In genomic region chr19:39970424-39970673, GRCh38 we compare ENCODE assay signal across 8 cellular contexts. TPM values are rescaled to one million over a fixed set of nuclear protein-coding genes. Genes with fewer than 3 reads are reported as not detected.
DNase-seq lines count a peak whose midpoint lies in the region; ATAC-seq and TF ChIP-seq lines count a peak whose summit lies in the region.

No MANE protein-coding gene starts in this region.

- H3K4me2 ChIP-seq in GM23248 (ENCODE audit: unreplicated experiment) (peak overlapping the region; percentile 87), neural cell (ENCODE audit: low read length) (peak overlapping the region; percentile 75)

- peak overlapping the region; percentile 97 for H2AFZ ChIP-seq in GM23248
- peak overlapping the region; percentile 58 for H2AFZ ChIP-seq in neural cell (ENCODE audit: low read depth, low read length)

- H3K4me3 Mint-ChIP-seq in CD4-positive, alpha-beta memory T cell: peak overlapping the region; percentile 94 to 100 (median 96)

- no peak for ATAC-seq in HG02938 (IDR thresholded peaks at IDR 0.05; ENCODE audit: unreplicated experiment)

- H3K4me3 ChIP-seq in CD4-positive, alpha-beta memory T cell (ENCODE audit: low read length in 2 of 2): peak overlapping the region; percentile 57 to 63
- H3K4me3 ChIP-seq in GM23248 (peak overlapping the region; percentile 97), endocrine pancreas (ENCODE audit: control insufficient read depth, insufficient read depth, low read length) (peak overlapping the region; percentile 71), neural cell (ENCODE audit: low read length) (peak overlapping the region; percentile 79)

- H3K9me3 Mint-ChIP-seq in CD4-positive, alpha-beta memory T cell: no peaks in the 10 kb centered on the region

- in situ Hi-C loops in GM23248 (cut with MboI): no loop called here

- DNase-seq in CD4-positive, alpha-beta memory T cell: no peak
- DNase-seq in GM23248 (no peak), OCI-M1 (lab: John Stamatoyannopoulos, UW) (peak; percentile 88)
- no peak for DNase-seq in stimulated activated naive CD4-positive, alpha-beta T cell (lab: John Stamatoyannopoulos, UW)
- no peak for DNase-seq in stimulated activated CD4-positive, alpha-beta T cell treated with anti-CD3 and anti-CD28 coated beads, Interleukin-15, amount 100 ng/mL, for 24 hours

- peak overlapping the region; percentile 94 for H3K27ac ChIP-seq in CD4-positive, alpha-beta memory T cell (ENCODE audit: low read depth, low read length)
- H3K27ac ChIP-seq in GM23248 (peak overlapping the region; percentile 90), neural cell (ENCODE audit: low read length) (peak overlapping the region; percentile 56)

- CTCF ChIA-PET in CD4-positive, alpha-beta memory T cell (lab: Charles Lee; ENCODE audit: partially characterized antibody): interaction anchor here (0.7 to 4.0 kb wide), 35 partner anchors 9 to 529 kb away, joined by 3 to 151 read pairs (median 6); partner anchors contain the start of genes DYRK1B, FBL, FCGBP and MAP3K10

- H3K4me1 ChIP-seq in CD4-positive, alpha-beta memory T cell (ENCODE audit: insufficient read depth, low read length): peaks cover 43% of the 10 kb centered on the region
- H3K4me1 ChIP-seq in GM23248 (ENCODE audit: insufficient read depth): peaks cover 13% of the 10 kb centered on the region; the same call in 1 of the 2 replicates
- H3K4me1 ChIP-seq in endocrine pancreas (ENCODE audit: control insufficient read depth, insufficient read depth, low read length): no peaks in the 10 kb centered on the region

- peak overlapping the region; percentile 96 for H3K9ac ChIP-seq in GM23248
- peak overlapping the region; percentile 78 for H3K9ac ChIP-seq in endocrine pancreas (ENCODE audit: control insufficient read depth, insufficient read depth, low read length)
- H3K9ac ChIP-seq in neural cell (ENCODE audit: low read length): peak overlapping the region; percentile 51

- no peak for TF ChIP-seq CTCF in neural cell (IDR thresholded peaks at IDR 0.05; ENCODE audit: poor library complexity, severe bottlenecking)

- peaks cover 54% of the 10 kb centered on the region for H3K79me2 ChIP-seq in GM23248 (ENCODE audit: insufficient read depth)
- H3K79me2 ChIP-seq in neural cell (replicated peaks; ENCODE audit: insufficient read depth, low read length): peaks cover 15% of the 10 kb centered on the region

- peaks cover 40 to 59% (median 49%) of the 10 kb centered on the region in 4 donors for H3K4me1 Mint-ChIP-seq in CD4-positive, alpha-beta memory T cell

- H3K9me3 ChIP-seq in CD4-positive, alpha-beta memory T cell (ENCODE audit: control insufficient read depth in 1 of 2, low read length in 2 of 2): no peaks in the 10 kb centered on the region
- H3K9me3 ChIP-seq in GM23248 (ENCODE audit: low read depth): no peaks in the 10 kb centered on the region
- H3K9me3 ChIP-seq in endocrine pancreas (ENCODE audit: control insufficient read depth, low read length): no peaks in the 10 kb centered on the region
- H3K9me3 ChIP-seq in neural cell (ENCODE audit: low read length): no peaks in the 10 kb centered on the region

- intact Hi-C loops in CD4-positive, alpha-beta memory T cell (cut with micrococcal nuclease): loop anchor here (1.0 to 5.0 kb wide), 5 partner anchors 18 to 177 kb away; no protein-coding TSS in a partner anchor

- no peak for TF ChIP-seq EP300 in neural cell (conservative IDR thresholded peaks at IDR 0.05; ENCODE audit: poor library complexity, severe bottlenecking)

- 0 to 1% methylated on average over 11 of the region's 11 CpGs for WGBS in GM23248 (ENCODE audit: low coverage in 1 of 2, low lambda C conversion rate in 2 of 2, missing lambda C conversion rate in 2 of 2), 2 experiments

- H3K27me3 Mint-ChIP-seq in CD4-positive, alpha-beta memory T cell: no peaks in the 10 kb centered on the region

- POLR2A ChIA-PET in CD4-positive, alpha-beta memory T cell (lab: Charles Lee; ENCODE audit: partially characterized antibody): interaction anchor here (0.5 to 4.7 kb wide), 35 partner anchors 8 to 1905 kb away, joined by 3 to 154 read pairs (median 8); partner anchors contain the start of genes DYRK1B, FBL, ZNF546 and ZNF780A

- H3K36me3 Mint-ChIP-seq in CD4-positive, alpha-beta memory T cell: peaks cover 16 to 35% of the 10 kb centered on the region in 2 donors

- no peaks in the 10 kb centered on the region for H3K9me2 ChIP-seq in GM23248 (ENCODE audit: insufficient read depth)
- no peaks in the 10 kb centered on the region for H3K9me2 ChIP-seq in neural cell (ENCODE audit: insufficient read depth, low read length)

- H4K20me1 ChIP-seq in GM23248 (ENCODE audit: insufficient read depth): no peaks in the 10 kb centered on the region
- no peaks in the 10 kb centered on the region for H4K20me1 ChIP-seq in neural cell (ENCODE audit: insufficient read depth)

- H3F3A ChIP-seq in GM23248 (ENCODE audit: insufficient read depth) (no peaks in the 10 kb centered on the region), neural cell (ENCODE audit: insufficient read depth, low read length, poor library complexity, severe bottlenecking) (no peaks in the 10 kb centered on the region)

- H3K36me3 ChIP-seq in CD4-positive, alpha-beta memory T cell (ENCODE audit: insufficient read depth, low read length): peaks cover 18% of the 10 kb centered on the region
- H3K36me3 ChIP-seq in GM23248 (ENCODE audit: low read depth) (peaks cover 22% of the 10 kb centered on the region), endocrine pancreas (ENCODE audit: control insufficient read depth, insufficient read depth, low read length) (peaks cover under 1% of the 10 kb centered on the region), neural cell (ENCODE audit: insufficient read depth, low read length) (no peaks in the 10 kb centered on the region)

- peak overlapping the region; percentile 91 to 100 (median 99) for H3K27ac Mint-ChIP-seq in CD4-positive, alpha-beta memory T cell

- no peak for TF ChIP-seq RAD21 in neural cell (conservative IDR thresholded peaks at IDR 0.05)

- H3K27me3 ChIP-seq in CD4-positive, alpha-beta memory T cell (ENCODE audit: insufficient read depth, low read length): no peaks in the 10 kb centered on the region
- H3K27me3 ChIP-seq in GM23248 (replicated peaks; ENCODE audit: insufficient read depth) (no peaks in the 10 kb centered on the region), endocrine pancreas (ENCODE audit: control insufficient read depth, insufficient read depth, low read length) (no peaks in the 10 kb centered on the region), neural cell (ENCODE audit: insufficient read depth, low read depth, low read length) (no peaks in the 10 kb centered on the region)

TF ChIP-seq in neural cell, 6 proteins besides CTCF, POLR2A, EP300 and RAD21:
- no peak for TF ChIP-seq POLR2AphosphoS5 (IDR thresholded peaks at IDR 0.05)
- TF ChIP-seq EZH2 (IDR thresholded peaks at IDR 0.05; ENCODE audit: borderline replicate concordance, insufficient read depth, low read length, poor library complexity, severe bottlenecking): no peak
- TF ChIP-seq MXI1 (conservative IDR thresholded peaks at IDR 0.05; ENCODE audit: poor library complexity, severe bottlenecking): no peak
- no peak for TF ChIP-seq SMC3 (conservative IDR thresholded peaks at IDR 0.05; ENCODE audit: poor library complexity)
- no peak for TF ChIP-seq TAF1 (IDR thresholded peaks at IDR 0.05; ENCODE audit: low read depth)
- no peak for TF ChIP-seq REST (IDR thresholded peaks at IDR 0.05; ENCODE audit: borderline replicate concordance)
TF ChIP-seq in neural cell: peak in this region for 0.

RNA-seq across cellular contexts. Expression of gene PSMC4, which starts 0.6 kb away (rescaled TPM):
- 10 to 100 TPM; 53.1 to 56.3 TPM for total RNA-seq in CD4-positive, alpha-beta memory T cell
- 100 to 1,000 TPM in 1 of 2 donors, 10 to 100 TPM in 1; 96.4 to 135 TPM for polyA plus RNA-seq in CD4-positive, alpha-beta memory T cell
- 94.8 and 137 TPM in 2 replicates for total RNA-seq in GM23248 (2014; rRNA removed; shearing (Covaris generic))
- polyA plus RNA-seq in GM23248 (2016; fragmentation: Nextera tagmentation; extraction: Ambion mirVana) (112 and 113 TPM in 2 replicates), neural cell (151 and 163 TPM in 2 replicates)
- 142 and 143 TPM in 2 replicates for polyA minus RNA-seq in neural cell

RNA-seq across cellular contexts. Expression of gene ZNF546, which starts 26.5 kb away (rescaled TPM):
- total RNA-seq in CD4-positive, alpha-beta memory T cell: 10 to 100 TPM; 17.5 to 18.4 TPM
- polyA plus RNA-seq in CD4-positive, alpha-beta memory T cell: 1 to 10 TPM; 2.9 TPM
- 1.4 and 6.1 TPM in 2 replicates for total RNA-seq in GM23248 (2014; rRNA removed; shearing (Covaris generic))
- polyA plus RNA-seq in GM23248 (2016; fragmentation: Nextera tagmentation; extraction: Ambion mirVana): 1.2 and 2.1 TPM in 2 replicates
- 4.6 and 8.0 TPM in 2 replicates for polyA plus RNA-seq in neural cell
- polyA minus RNA-seq in neural cell: 20.9 and 24.8 TPM in 2 replicates

RNA-seq across cellular contexts. Expression of gene FCGBP, which starts 35.9 kb away (rescaled TPM):
- total RNA-seq in CD4-positive, alpha-beta memory T cell: 10 to 100 TPM; 74.4 to 79.4 TPM
- under 1 TPM; 0.10 to 0.65 TPM for polyA plus RNA-seq in CD4-positive, alpha-beta memory T cell
- not detected in 2 replicates for total RNA-seq in GM23248 (2014; rRNA removed; shearing (Covaris generic))
- polyA plus RNA-seq in GM23248 (2016; fragmentation: Nextera tagmentation; extraction: Ambion mirVana) (not detected in 2 replicates), neural cell (0.26 and 0.36 TPM in 2 replicates)
- 0.69 and 1.7 TPM in 2 replicates for polyA minus RNA-seq in neural cell
